Comparison of ENCODE assay signal across 1 cellular context in genomic region chr5:138701678-138702077, GRCh38.
TF ChIP-seq lines count a peak whose summit lies in the region.

No MANE protein-coding gene starts in this region.

TF ChIP-seq in K562, 482 proteins besides CTCF, POLR2A, EP300 and RAD21 (continued from another document and continues in another):
- no peak for TF ChIP-seq ZNF431 (CRISPR knock-in tag; IDR thresholded peaks at IDR 0.05)
- no peak for TF ChIP-seq MLX (CRISPR knock-in tag; conservative IDR thresholded peaks at IDR 0.05)
- TF ChIP-seq TBP (optimal IDR thresholded peaks at IDR 0.05; ENCODE audit: low read depth, low read length) = no peak
- TF ChIP-seq CBX8 (IDR thresholded peaks at IDR 0.05; ENCODE audit: borderline replicate concordance, extremely low read depth, low read depth, low read length, poor library complexity, severe bottlenecking) = no peak
- no peak for TF ChIP-seq NFYB (IDR thresholded peaks at IDR 0.05; ENCODE audit: extremely low read depth, insufficient read length)
- no peak for TF ChIP-seq TCF15 (CRISPR knock-in tag; IDR thresholded peaks at IDR 0.05)
- TF ChIP-seq MCM7 (IDR thresholded peaks at IDR 0.05) = no peak
- no peak for TF ChIP-seq ZBTB5 (IDR thresholded peaks at IDR 0.05)
- no peak for TF ChIP-seq BRF2 (IDR thresholded peaks at IDR 0.05; ENCODE audit: borderline replicate concordance, insufficient read depth, insufficient read length)
- no peak for TF ChIP-seq MNT (conservative IDR thresholded peaks at IDR 0.05)
- 0 out of 2 replicates have a peak, but pooled peaks have one; percentile 8 for TF ChIP-seq ZNF766 (CRISPR knock-in tag; conservative IDR thresholded peaks at IDR 0.05)
- TF ChIP-seq ZNF318 (IDR thresholded peaks at IDR 0.05; ENCODE audit: borderline replicate concordance in 1 of 2, low read depth in 1 of 2) = no peak
- no peak for TF ChIP-seq TCF7L2 (IDR thresholded peaks at IDR 0.05; ENCODE audit: low read depth, low read length)
- TF ChIP-seq PTBP1 (IDR thresholded peaks at IDR 0.05; ENCODE audit: low read depth, low read length) = no peak
- no peak for TF ChIP-seq ZHX1 (conservative IDR thresholded peaks at IDR 0.05; ENCODE audit: low read length)
- TF ChIP-seq ZNF655 (CRISPR knock-in tag; IDR thresholded peaks at IDR 0.05) = no peak
- no peak for TF ChIP-seq RBM34 (IDR thresholded peaks at IDR 0.05; ENCODE audit: borderline replicate concordance, insufficient read depth, low read length)
- TF ChIP-seq SMAD3 (CRISPR knock-in tag; conservative IDR thresholded peaks at IDR 0.05) = no peak
- TF ChIP-seq CEBPG (CRISPR knock-in tag; IDR thresholded peaks at IDR 0.05) = no peak
- no peak for TF ChIP-seq CEBPG (tag; conservative IDR thresholded peaks at IDR 0.05 in 1 of 2, IDR thresholded peaks at IDR 0.05 in 1 of 2)
- no peak for TF ChIP-seq FOXJ2 (tag; IDR thresholded peaks at IDR 0.05)
- no peak for TF ChIP-seq ZNF511 (CRISPR knock-in tag; IDR thresholded peaks at IDR 0.05)
- no peak for TF ChIP-seq RBM39 (optimal IDR thresholded peaks at IDR 0.05; ENCODE audit: low read depth, low read length)
- no peak for TF ChIP-seq SRSF7 (optimal IDR thresholded peaks at IDR 0.05; ENCODE audit: low read depth, low read length)
- TF ChIP-seq ZNF444 (CRISPR knock-in tag; IDR thresholded peaks at IDR 0.05) = no peak
- TF ChIP-seq NFIC (IDR thresholded peaks at IDR 0.05) = no peak; the same call in 1 of the 2 replicates
- TF ChIP-seq DPF2 (IDR thresholded peaks at IDR 0.05) = no peak
- TF ChIP-seq NFE2L1 (tag; IDR thresholded peaks at IDR 0.05; ENCODE audit: borderline replicate concordance, low read depth) = no peak
- TF ChIP-seq SIRT6 (IDR thresholded peaks at IDR 0.05; ENCODE audit: low read depth, low read length) = no peak
- TF ChIP-seq GTF3C2 (IDR thresholded peaks at IDR 0.05; ENCODE audit: borderline replicate concordance, extremely low read depth, insufficient read length) = no peak
- no peak for TF ChIP-seq TRIM25 (IDR thresholded peaks at IDR 0.05; ENCODE audit: borderline replicate concordance)
